Comparison of ENCODE assay signal across 9 cellular contexts in the genomic region with DNA sequence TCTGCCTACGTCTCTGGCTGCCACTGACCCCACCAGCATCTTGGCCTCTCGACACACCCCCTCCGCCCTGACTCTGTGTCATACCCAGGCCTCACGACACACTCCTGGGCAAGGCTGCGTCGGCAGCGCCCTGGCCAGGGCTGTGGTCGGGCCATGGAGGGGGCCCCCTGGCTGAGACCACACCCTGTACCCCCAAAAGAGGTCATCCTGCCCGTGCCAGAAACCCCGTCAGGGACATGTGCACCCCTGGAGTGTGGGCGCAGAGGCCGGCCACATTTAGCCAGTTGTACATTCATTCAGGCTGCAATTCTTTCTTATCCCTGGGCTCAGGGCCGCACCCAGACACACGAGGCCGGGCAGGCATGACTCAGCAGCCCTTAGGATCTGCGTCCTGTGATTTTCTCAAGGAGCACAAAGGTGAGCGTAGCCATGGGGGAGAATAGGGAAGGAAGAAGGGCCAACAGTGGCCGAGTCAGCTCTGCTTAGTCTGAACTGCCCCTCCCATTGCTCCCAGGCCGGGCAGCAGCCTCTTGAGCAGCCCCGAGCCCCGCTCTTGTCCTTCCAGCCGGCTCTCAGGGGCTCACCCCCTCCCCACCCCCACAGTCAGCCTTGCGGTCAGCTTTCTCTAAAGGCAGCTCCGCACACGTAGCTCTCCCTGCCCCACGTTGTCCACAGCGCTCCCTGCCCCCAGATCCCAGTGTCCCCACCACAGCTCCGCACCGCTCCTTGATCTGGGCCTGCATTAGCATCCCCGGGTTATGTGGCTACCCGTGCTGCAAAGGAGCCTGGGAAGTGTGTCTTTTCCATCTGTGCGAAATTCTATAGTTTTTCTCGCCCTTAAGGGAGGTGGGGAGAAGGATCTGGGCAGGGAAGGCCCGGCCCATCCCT. TPM values are rescaled to one million over a fixed set of nuclear protein-coding genes. Genes with fewer than 3 reads are reported as not detected.
A peak's percentile ranks its signal among the peaks of the same experiment; 100 is the strongest.
DNase-seq lines count a peak whose midpoint lies in the region; ATAC-seq lines count a peak whose summit lies in the region.
"Had no signal": no experiment of that assay in that cellular context is flagged by ENCODE, and none has a peak within 500 bp of the region (broad histone marks: within the 10 kb centered on the region; RNA-seq: fewer than 3 reads in every experiment).

No MANE protein-coding gene starts in this region.

- peaks cover under 1% of the 10 kb centered on the region for H3K9me3 ChIP-seq in mesenchymal stem cell (ENCODE audit: control insufficient read depth, low read length)

- no peaks in the 10 kb centered on the region for H3K27me3 ChIP-seq in mesenchymal stem cell (ENCODE audit: control insufficient read depth in 1 of 2, insufficient read depth in 1 of 2, low read length in 2 of 2)

- H3K79me1 ChIP-seq in mesenchymal stem cell (replicated peaks; ENCODE audit: low read length, poor library complexity, severe bottlenecking) = peaks cover 2% of the 10 kb centered on the region

- H2BK120ac ChIP-seq in mesenchymal stem cell (ENCODE audit: low read depth, low read length) = peak overlapping the region; percentile 97

- H2BK12ac ChIP-seq in mesenchymal stem cell (ENCODE audit: low read length in 2 of 2) = peak overlapping the region; percentile 81 to 97

- no peak overlapping the region for H3K23ac ChIP-seq in mesenchymal stem cell (ENCODE audit: low read length in 2 of 2)

- peak overlapping the region; percentile 100 for H4K91ac ChIP-seq in mesenchymal stem cell (ENCODE audit: low read length)

- peak overlapping the region in 1 of 2 experiments; percentile 93 for H3K14ac ChIP-seq in mesenchymal stem cell (ENCODE audit: low read length in 2 of 2)

- no peak overlapping the region for H3K4me3 ChIP-seq in mesenchymal stem cell (ENCODE audit: insufficient read depth in 1 of 2, low read depth in 1 of 2, low read length in 2 of 2)

- peak overlapping the region; percentile 88 for H2AK5ac ChIP-seq in mesenchymal stem cell (ENCODE audit: low read length, severe bottlenecking)

- H3K4ac ChIP-seq in mesenchymal stem cell (ENCODE audit: low read depth in 1 of 2, low read length in 2 of 2) = peak overlapping the region; percentile 95 to 100

- no peak for ATAC-seq in GM21447 (IDR thresholded peaks at IDR 0.05; ENCODE audit: unreplicated experiment)
- ATAC-seq in GM18870 (IDR thresholded peaks at IDR 0.05; ENCODE audit: unreplicated experiment) = no peak

- H3K4me1 ChIP-seq in mesenchymal stem cell (ENCODE audit: control insufficient read depth, insufficient read depth, low read depth, low read length) = peaks cover 27% of the 10 kb centered on the region

- 65% methylated on average over 34 of the region's 34 CpGs for WGBS in mesenchymal stem cell

- peaks cover 13 to 28% of the 10 kb centered on the region in 2 experiments for H3K36me3 ChIP-seq in mesenchymal stem cell (ENCODE audit: control insufficient read depth in 1 of 2, insufficient read depth in 2 of 2, low read depth in 1 of 2, low read length in 2 of 2)

- no peak overlapping the region for H3K4me2 ChIP-seq in mesenchymal stem cell (ENCODE audit: low read length, poor library complexity, severe bottlenecking)

- H2AFZ ChIP-seq in mesenchymal stem cell (ENCODE audit: low read depth, low read length) = no peak overlapping the region

- peak overlapping the region; percentile 67 for H2BK5ac ChIP-seq in mesenchymal stem cell (ENCODE audit: low read depth, low read length, poor library complexity, severe bottlenecking)

- peak overlapping the region; percentile 96 for H2BK15ac ChIP-seq in mesenchymal stem cell (ENCODE audit: low read depth, poor library complexity, severe bottlenecking)

- peak overlapping the region; percentile 80 for H4K8ac ChIP-seq in mesenchymal stem cell (ENCODE audit: low read length)

- peak overlapping the region; percentile 23 for H3K27ac ChIP-seq in mesenchymal stem cell (ENCODE audit: low read length, poor library complexity, severe bottlenecking)

- DNase-seq in A172 (ENCODE audit: low spot score) (peak; percentile 93), HuH-7 (ENCODE audit: low spot score) (peak; percentile 34), dedifferentiated amniotic fluid mesenchymal stem cell (ENCODE audit: extremely low spot score) (peak; percentile 53), mesenchymal stem cell (peak; percentile 81), DMS153 treated with DMSO at 0.1 percent for 48 hours (lab: John Stamatoyannopoulos, UW; ENCODE audit: unreplicated experiment) (no peak), NCI-H1436 (lab: John Stamatoyannopoulos, UW) (no peak)
- DNase-seq: NCI-H2029 had no signal

- peak overlapping the region; percentile 90 to 93 for H3K18ac ChIP-seq in mesenchymal stem cell (ENCODE audit: low read depth in 1 of 2, low read length in 2 of 2)

- H3K9ac ChIP-seq in mesenchymal stem cell (ENCODE audit: low read length) = peak overlapping the region; percentile 80

RNA-seq across cellular contexts. Expression of a gene that starts 7.9 kb away (rescaled TPM):
- 106 and 145 TPM in 2 replicates for total RNA-seq in A172 (2014; rRNA removed; shearing (Covaris generic))
- 276 TPM for polyA plus RNA-seq in mesenchymal stem cell (2013, experiment 1 of 2)
- polyA plus RNA-seq in mesenchymal stem cell (2013, experiment 2 of 2) = 282 TPM

RNA-seq across cellular contexts. Expression of a gene that starts 21.2 kb away (rescaled TPM):
- 63.7 and 77.7 TPM in 2 replicates for total RNA-seq in A172 (2014; rRNA removed; shearing (Covaris generic))
- polyA plus RNA-seq in mesenchymal stem cell (2013, experiment 1 of 2) = 14.5 TPM
- 14.1 TPM for polyA plus RNA-seq in mesenchymal stem cell (2013, experiment 2 of 2)

RNA-seq across cellular contexts. Expression of a gene that starts 49.3 kb away (rescaled TPM):
- total RNA-seq in A172 (2014; rRNA removed; shearing (Covaris generic)) = 313 and 330 TPM in 2 replicates
- polyA plus RNA-seq in mesenchymal stem cell (2013, experiment 1 of 2) = 72.9 TPM
- 72.1 TPM for polyA plus RNA-seq in mesenchymal stem cell (2013, experiment 2 of 2)

Comparison
In these comparisons a context has a peak if more than half of its experiments do, and no peak if none do; other contexts are left out.
1. DNase-seq: peak in A172 (single experiment), HuH-7 (single experiment), dedifferentiated amniotic fluid mesenchymal stem cell (single experiment) and mesenchymal stem cell (single experiment); none in DMS153 treated with DMSO at 0.1 percent for 48 hours (single experiment) and NCI-H1436 (single experiment).